24 cellular contexts compared by ENCODE assay signal in the genomic region with DNA sequence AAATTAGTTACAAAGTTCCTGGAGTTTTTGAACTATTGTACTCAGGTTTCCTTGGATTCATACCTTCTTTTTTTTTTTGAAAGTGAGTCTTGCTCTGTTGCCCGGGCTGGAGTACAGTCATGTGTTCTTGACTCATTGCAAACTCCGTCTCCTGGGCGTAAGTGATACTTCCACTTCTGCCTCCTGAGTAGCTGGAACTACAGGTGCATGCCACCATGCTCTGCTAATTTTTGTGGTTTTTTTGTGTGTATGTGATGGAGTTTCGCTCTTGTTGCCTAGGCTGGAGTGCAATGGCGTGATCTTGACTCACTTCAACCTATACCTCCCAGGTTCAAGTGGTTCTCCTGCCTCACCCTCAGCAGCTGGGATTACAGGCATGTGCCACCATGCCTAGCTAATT. TPM values are rescaled to one million over a fixed set of nuclear protein-coding genes. Genes with fewer than 3 reads are reported as not detected.
A peak's percentile ranks its signal among the peaks of the same experiment; 100 is the strongest.
DNase-seq lines count a peak whose midpoint lies in the region; ATAC-seq and TF ChIP-seq lines count a peak whose summit lies in the region.
"Had no signal": no experiment of that assay in that cellular context is flagged by ENCODE, and none has a peak within 500 bp of the region (broad histone marks: within the 10 kb centered on the region; RNA-seq: fewer than 3 reads in every experiment).

No MANE protein-coding gene starts in this region.

- TF ChIP-seq EP300 in stomach (IDR thresholded peaks at IDR 0.05), result no peak

- intact Hi-C loops in activated B cell treated with CpG ODN at 0.5 μM for 24 hours (cut with micrococcal nuclease), result no loop called here
- intact Hi-C loops in stomach (cut with DNase I; ENCODE audit: low total_unique reads), result no loop called here

- H3K36me3 Mint-ChIP-seq in activated B cell treated with CpG ODN at 0.5 μM for 24 hours (ENCODE audit: low read depth) (no peaks in the 10 kb centered on the region), T-helper 17 cell (ENCODE audit: low read depth) (no peaks in the 10 kb centered on the region)
- H3K36me3 Mint-ChIP-seq: CD8-positive, alpha-beta memory T cell had no signal

- DNase-seq in activated B cell treated with CpG ODN at 0.5 μM for 24 hours (no peak), stomach (no peak), NCI-H524 (lab: John Stamatoyannopoulos, UW) (no peak), T-helper 17 cell (no peak), NCI-H1417 treated with DMSO at 0.1 percent for 48 hours (lab: John Stamatoyannopoulos, UW) (no peak)
- DNase-seq: activated CD8-positive, alpha-beta T cell treated with anti-CD3 and anti-CD28 coated beads, Interleukin-2, amount 10 ng/mL, durations not matched to agents 7 days and 5 days; CD8-positive, alpha-beta memory T cell; NCI-H2029; NCI-H526 treated with DMSO at 0.1 percent for 48 hours; stimulated activated CD4-positive, alpha-beta T cell treated with anti-CD3 and anti-CD28 coated beads, Interleukin-2, amount 100 ng/mL, for 48 hours; T-helper 1 cell had no signal

- no peaks in the 10 kb centered on the region for H3K36me3 ChIP-seq in stomach
- H3K36me3 ChIP-seq: gastroesophageal sphincter, prostate gland, suprapubic skin had no signal

- H3K4me3 Mint-ChIP-seq in activated B cell treated with CpG ODN at 0.5 μM for 24 hours, result no peak overlapping the region
- H3K4me3 Mint-ChIP-seq in T-helper 17 cell, result no peak overlapping the region
- H3K4me3 Mint-ChIP-seq: activated CD8-positive, alpha-beta T cell treated with anti-CD3 and anti-CD28 coated beads, Interleukin-2, amount 10 ng/mL, durations not matched to agents 7 days and 5 days; CD8-positive, alpha-beta memory T cell; dendritic cell treated with granulocyte-macrophage colony-stimulating factor and Interleukin-4, amounts not matched to agents 40 ng/mL and 50 ng/mL, for 4 days; neural progenitor cell had no signal

- no peak overlapping the region for H3K4me3 ChIP-seq in stomach
- H3K4me3 ChIP-seq: gastroesophageal sphincter, K562, neural progenitor cell, prostate gland, skin epidermis, suprapubic skin had no signal

- H3K27me3 ChIP-seq in stomach, result no peaks in the 10 kb centered on the region
- H3K27me3 ChIP-seq: gastroesophageal sphincter, neural progenitor cell, suprapubic skin had no signal

- TF ChIP-seq CTCF in activated B cell treated with CpG ODN at 0.5 μM for 24 hours (IDR thresholded peaks at IDR 0.05) (no peak), stomach (IDR thresholded peaks at IDR 0.05) (no peak)

- H3K4me1 Mint-ChIP-seq in activated B cell treated with CpG ODN at 0.5 μM for 24 hours (peaks cover 5% of the 10 kb centered on the region), T-helper 17 cell (peaks cover 2% of the 10 kb centered on the region)
- H3K4me1 Mint-ChIP-seq: neural progenitor cell had no signal

- H3K27ac Mint-ChIP-seq in activated B cell treated with CpG ODN at 0.5 μM for 24 hours (peak overlapping the region; percentile 32), T-helper 17 cell (no peak overlapping the region)
- H3K27ac Mint-ChIP-seq: activated CD8-positive, alpha-beta T cell treated with anti-CD3 and anti-CD28 coated beads, Interleukin-2, amount 10 ng/mL, durations not matched to agents 7 days and 5 days; dendritic cell treated with granulocyte-macrophage colony-stimulating factor and Interleukin-4, amounts not matched to agents 40 ng/mL and 50 ng/mL, for 4 days; neural progenitor cell had no signal

- no peak for TF ChIP-seq POLR2A in stomach (IDR thresholded peaks at IDR 0.05)

- ATAC-seq in GM18498 (IDR thresholded peaks at IDR 0.05; ENCODE audit: unreplicated experiment) (peak; percentile 56), GM19395 (IDR thresholded peaks at IDR 0.05; ENCODE audit: unreplicated experiment) (peak; percentile 63), HG02798 (IDR thresholded peaks at IDR 0.05; ENCODE audit: poor library complexity, unreplicated experiment) (peak; percentile 69), activated B cell treated with CpG ODN at 0.5 μM for 24 hours (ENCODE audit: low read depth) (peak; percentile 60), T-helper 17 cell (no peak)
- ATAC-seq: activated CD8-positive, alpha-beta T cell treated with anti-CD3 and anti-CD28 coated beads, Interleukin-2, amount 10 ng/mL, durations not matched to agents 7 days and 5 days; gastroesophageal sphincter; HCT116; K562 had no signal

- H3K27me3 Mint-ChIP-seq in activated B cell treated with CpG ODN at 0.5 μM for 24 hours (no peaks in the 10 kb centered on the region), T-helper 17 cell (no peaks in the 10 kb centered on the region)
- H3K27me3 Mint-ChIP-seq: CD8-positive, alpha-beta memory T cell; dendritic cell treated with granulocyte-macrophage colony-stimulating factor and Interleukin-4, amounts not matched to agents 40 ng/mL and 50 ng/mL, for 4 days had no signal

- POLR2A ChIA-PET in activated B cell treated with CpG ODN at 0.5 μM for 24 hours (lab: Charles Lee), result interaction anchor here (0.7 kb wide), 1 partner anchor 118 kb away, joined by 3 read pairs; no protein-coding TSS in a partner anchor

- H3K27ac ChIP-seq in stomach, result no peak overlapping the region
- H3K27ac ChIP-seq: epithelial cell of prostate, gastroesophageal sphincter, neural progenitor cell, prostate gland, skin epidermis, suprapubic skin, VCaP had no signal

- peaks cover 2% of the 10 kb centered on the region for H3K9me3 Mint-ChIP-seq in activated B cell treated with CpG ODN at 0.5 μM for 24 hours
- H3K9me3 Mint-ChIP-seq: dendritic cell treated with granulocyte-macrophage colony-stimulating factor and Interleukin-4, amounts not matched to agents 40 ng/mL and 50 ng/mL, for 4 days; neural progenitor cell had no signal

- H3K4me1 ChIP-seq in stomach, result peaks cover 0 to 6% (median 0%) of the 10 kb centered on the region in 4 donors
- H3K4me1 ChIP-seq: neural progenitor cell, prostate gland, suprapubic skin had no signal

- 77 to 92% (median 79%) methylated on average over 5 of the region's 5 CpGs for WGBS in stomach, 5 donors

- no peaks in the 10 kb centered on the region for H3K9me3 ChIP-seq in stomach
- no peaks in the 10 kb centered on the region for H3K9me3 ChIP-seq in T-helper 17 cell (ENCODE audit: control insufficient read depth, low read length, poor library complexity, severe bottlenecking)
- H3K9me3 ChIP-seq: gastroesophageal sphincter, prostate gland, suprapubic skin had no signal

- CTCF ChIA-PET in activated B cell treated with CpG ODN at 0.5 μM for 24 hours (lab: Charles Lee), result no interaction called here

RNA-seq across cellular contexts. Expression of a gene that starts 22.3 kb away (rescaled TPM):
- total RNA-seq in activated B cell treated with CpG ODN at 0.5 μM for 24 hours, result 3.7 and 4.6 TPM in 2 replicates
- 1 to 10 TPM; 2.3 to 7.6 (median 4.6) TPM for total RNA-seq in stomach
- polyA plus RNA-seq in stomach, result under 1 TPM; 0.31 to 0.93 (median 0.58) TPM
- total RNA-seq in T-helper 17 cell, result under 1 TPM; 0.34 to 0.47 TPM
- polyA plus RNA-seq: CD8-positive, alpha-beta memory T cell had no signal

RNA-seq across cellular contexts. Expression of a gene that starts 50.5 kb away (rescaled TPM):
- total RNA-seq in activated B cell treated with CpG ODN at 0.5 μM for 24 hours, result not detected in 2 replicates
- not detected for total RNA-seq in stomach
- not detected for polyA plus RNA-seq in stomach
- not detected for total RNA-seq in T-helper 17 cell
- total RNA-seq: activated CD8-positive, alpha-beta T cell treated with anti-CD3 and anti-CD28 coated beads, Interleukin-2, amount 10 ng/mL, durations not matched to agents 7 days and 5 days; CD8-positive, alpha-beta memory T cell; gastroesophageal sphincter; K562; prostate gland; suprapubic skin had no signal
- polyA plus RNA-seq: CD8-positive, alpha-beta memory T cell; K562 had no signal
